5 cellular contexts compared by ENCODE assay signal in the genomic region with DNA sequence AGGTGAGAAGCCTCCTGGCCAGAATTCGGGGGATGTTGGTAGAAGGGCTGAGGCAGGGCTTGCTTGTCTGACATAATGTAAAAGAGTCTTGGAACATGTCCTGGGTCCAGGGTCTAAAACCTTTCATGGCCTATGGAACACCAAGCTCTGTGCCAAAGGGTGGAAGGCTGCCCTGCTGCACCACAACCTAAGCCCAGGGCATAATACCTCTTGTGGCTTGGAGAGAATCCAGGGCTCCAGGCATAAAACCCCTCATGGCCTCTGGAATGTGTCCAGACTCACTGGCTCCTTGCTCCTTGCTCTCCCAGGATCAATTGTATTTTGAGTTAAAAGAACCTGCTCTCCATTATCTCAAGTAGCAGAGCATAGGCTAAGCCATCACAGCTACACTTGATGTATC. TPM values are rescaled to one million over a fixed set of nuclear protein-coding genes. Genes with fewer than 3 reads are reported as not detected.
DNase-seq lines count a peak whose midpoint lies in the region; ATAC-seq and TF ChIP-seq lines count a peak whose summit lies in the region.
"Not testable (repeated sequence)": the region's sequence is repeated elsewhere in the genome, so short reads cannot be mapped to it uniquely, and the experiment has no call there.

No MANE protein-coding gene starts in this region.

- no CpG with 5 or more reads among the region's 1 CpG for WGBS in trophoblast cell (ENCODE audit: extremely low coverage, insufficient coverage, insufficient read length)

- ATAC-seq in PC-3: not testable (repeated sequence)

- peak; percentile 9 for DNase-seq in M059J (ENCODE audit: low read depth)
- peak; percentile 41 for DNase-seq in PC-3
- DNase-seq in T1000 (lab: John Stamatoyannopoulos, UW): peak; percentile 11
- DNase-seq in glomerular visceral epithelial cell (ENCODE audit: extremely low spot score): peak; percentile 1
- DNase-seq in trophoblast cell: peak; percentile 74 to 79

- not testable (repeated sequence) for H2BK12ac ChIP-seq in trophoblast cell (ENCODE audit: low read length)

- not testable (repeated sequence) for H3K14ac ChIP-seq in trophoblast cell (ENCODE audit: low read length)

- not testable (repeated sequence) for H3K9me3 ChIP-seq in PC-3 (ENCODE audit: low read length); trophoblast cell (ENCODE audit: insufficient read depth, low read depth, low read length)

- POLR2A ChIA-PET in PC-3 (lab: Charles Lee; ENCODE audit: unreplicated experiment): interaction anchor here (0.7 kb wide), 1 partner anchor 16 kb away, joined by 5 read pairs; no protein-coding TSS in a partner anchor

- not testable (repeated sequence) for H2AK5ac ChIP-seq in trophoblast cell (ENCODE audit: low read length)

- H3K4me3 ChIP-seq in PC-3 (ENCODE audit: low read length); trophoblast cell (ENCODE audit: low read depth, low read length): not testable (repeated sequence)

- H3K18ac ChIP-seq in trophoblast cell (ENCODE audit: low read length): not testable (repeated sequence)

- not testable (repeated sequence) for H3K9ac ChIP-seq in PC-3 (ENCODE audit: low read length); trophoblast cell (ENCODE audit: low read length)

- not testable (repeated sequence) for H4K12ac ChIP-seq in trophoblast cell (ENCODE audit: low read depth, low read length)

- H2AFZ ChIP-seq in PC-3 (ENCODE audit: low read length); trophoblast cell (ENCODE audit: insufficient read depth, low read length, poor library complexity): not testable (repeated sequence)

- H4K8ac ChIP-seq in trophoblast cell (ENCODE audit: low read depth, low read length): not testable (repeated sequence)

- not testable (repeated sequence) for H3F3A ChIP-seq in PC-3 (ENCODE audit: low read length, unreplicated experiment)

- H4K20me1 ChIP-seq in PC-3 (ENCODE audit: low read length): not testable (repeated sequence)

- not testable (repeated sequence) for H2BK120ac ChIP-seq in trophoblast cell (ENCODE audit: insufficient read depth, low read length, poor library complexity)

- H3K79me1 ChIP-seq in trophoblast cell (ENCODE audit: low read length): not testable (repeated sequence)

- not testable (repeated sequence) for BruUV-seq in PC-3 (replicated peaks; lab: Mats Ljungman, UMichigan)

- H3K4me1 ChIP-seq in PC-3 (ENCODE audit: insufficient read depth, low read length); trophoblast cell (ENCODE audit: control insufficient read depth in 1 of 2, insufficient read depth in 2 of 2, low read length in 2 of 2): not testable (repeated sequence)

- not testable (repeated sequence) for TF ChIP-seq CTCF in PC-3 (conservative IDR thresholded peaks at IDR 0.05; ENCODE audit: low read depth, low read length)

- not testable (repeated sequence) for H2BK5ac ChIP-seq in trophoblast cell (ENCODE audit: low read depth, low read length, poor library complexity)

- not testable (repeated sequence) for H3K27me3 ChIP-seq in PC-3 (ENCODE audit: low read length); trophoblast cell (ENCODE audit: insufficient read depth, low read length)

- not testable (repeated sequence) for H3K4ac ChIP-seq in trophoblast cell (ENCODE audit: low read depth, low read length)

- H3K4me2 ChIP-seq in PC-3 (ENCODE audit: low read length); trophoblast cell (ENCODE audit: low read length): not testable (repeated sequence)

- intact Hi-C loops in PC-3 (cut with micrococcal nuclease): not testable (repeated sequence)

- H3K79me2 ChIP-seq in PC-3 (ENCODE audit: low read length); trophoblast cell (ENCODE audit: control insufficient read depth, insufficient read depth, low read length, poor library complexity): not testable (repeated sequence)

- H3K23ac ChIP-seq in trophoblast cell (ENCODE audit: low read length): not testable (repeated sequence)

- H4K91ac ChIP-seq in trophoblast cell (ENCODE audit: low read depth, low read length): not testable (repeated sequence)

- not testable (repeated sequence) for H3K27ac ChIP-seq in PC-3 (ENCODE audit: low read length); trophoblast cell (ENCODE audit: low read depth, low read length)

- H3K9me2 ChIP-seq in PC-3 (replicated peaks; ENCODE audit: low read length): not testable (repeated sequence)

- CTCF ChIA-PET in PC-3 (lab: Charles Lee): not testable (repeated sequence)

- not testable (repeated sequence) for H3K36me3 ChIP-seq in PC-3 (ENCODE audit: low read depth, low read length); trophoblast cell (ENCODE audit: control insufficient read depth in 1 of 2, insufficient read depth in 2 of 2, low read length in 2 of 2)

RNA-seq across cellular contexts. Expression of a gene that starts 27.3 kb away (rescaled TPM):
- total RNA-seq in M059J (2014; rRNA removed; shearing (Covaris generic)): 3.9 and 4.9 TPM in 2 replicates
- 9.4 and 18.7 TPM in 2 replicates for total RNA-seq in PC-3 (2014; rRNA removed)
- polyA plus RNA-seq in trophoblast cell (2013): 2.3 TPM in 2 replicates

Comparison
In these comparisons a context has a peak if more than half of its experiments do, and no peak if none do; other contexts are left out.
1. DNase-seq: peak in every context shown above with its lines; median percentile 76 in trophoblast cell; 41 in PC-3; 11 in T1000; 9 in M059J; 1 in glomerular visceral epithelial cell.